1 cellular context compared by ENCODE assay signal in genomic region chr3:25584011-25584789, GRCh38.
TF ChIP-seq lines count a peak whose summit lies in the region.

No MANE protein-coding gene starts in this region.

TF ChIP-seq in IMR-90, 13 proteins besides CTCF, POLR2A, EP300 and RAD21 (continued from another document):
- no peak for TF ChIP-seq MXI1 (IDR thresholded peaks at IDR 0.05; ENCODE audit: borderline replicate concordance, low read depth, low read length)
- TF ChIP-seq FOS (IDR thresholded peaks at IDR 0.05; ENCODE audit: low read depth, low read length), result no peak
- no peak for TF ChIP-seq RCOR1 (IDR thresholded peaks at IDR 0.05; ENCODE audit: insufficient replicate concordance, low read length)
- no peak for TF ChIP-seq MAFK (IDR thresholded peaks at IDR 0.05; ENCODE audit: low read depth, low read length)
- TF ChIP-seq NFE2L2 (IDR thresholded peaks at IDR 0.05; ENCODE audit: low read depth, low read length), result no peak
- no peak for TF ChIP-seq RFX5 (IDR thresholded peaks at IDR 0.05; ENCODE audit: low read depth, low read length)
